In genomic region chr11:46356911-46357482, GRCh38 we compare ENCODE assay signal across 10 cellular contexts. TPM values are rescaled to one million over a fixed set of nuclear protein-coding genes. Genes with fewer than 3 reads are reported as not detected.
DNase-seq lines count a peak whose midpoint lies in the region; ATAC-seq, FAIRE-seq and TF ChIP-seq lines count a peak whose summit lies in the region.
"Had no signal": no experiment of that assay in that cellular context is flagged by ENCODE, and none has a peak within 500 bp of the region (broad histone marks: within the 10 kb centered on the region; RNA-seq: fewer than 3 reads in every experiment).

No MANE protein-coding gene starts in this region.

- TF ChIP-seq POLR2A in A549 (IDR thresholded peaks at IDR 0.05; ENCODE audit: low read length) (no peak), IMR-90 (IDR thresholded peaks at IDR 0.05; ENCODE audit: low read depth, low read length) (no peak), adrenal gland (IDR thresholded peaks at IDR 0.05) (no peak)

- FAIRE-seq in A549 (lab: Jason Lieb, UNC) (no peak), D721Med (lab: Jason Lieb, UNC) (no peak)
- FAIRE-seq: GM12878 had no signal

- CTCF ChIA-PET in A549 (lab: Yijun Ruan, JAX) (interaction anchor here (0.6 to 25.2 kb wide), 9 partner anchors 9 to 118 kb away, joined by 3 to 325 read pairs (median 4); partner anchors contain the start of genes CHRM4 and DGKZ), IMR-90 (lab: Yijun Ruan, JAX) (no interaction called here)

- H3K4ac ChIP-seq in IMR-90 (ENCODE audit: low read depth, low read length): 0 out of 2 replicates have a peak overlapping the region, but pooled peaks have one; percentile 34

- no peak overlapping the region for H2AK9ac ChIP-seq in IMR-90 (replicated peaks; ENCODE audit: low read depth, low read length, poor library complexity)

- H4K20me1 ChIP-seq in IMR-90 (ENCODE audit: insufficient read depth, low read length): peaks cover 18% of the 10 kb centered on the region

- WGBS in A549 (ENCODE audit: missing lambda C conversion rate): 93% methylated on average over 7 of the region's 7 CpGs
- WGBS in IMR-90 (ENCODE audit: extremely low coverage in 2 of 2, insufficient read length in 1 of 2), 2 experiments: 0% methylated on average over 1 of the region's 7 CpGs; no CpG with 5 or more reads in 1 of the 2 experiments
- WGBS in adrenal gland, 4 donors: 74 to 86% (median 80%) methylated on average over 7 of the region's 7 CpGs

- H2BK5ac ChIP-seq in IMR-90 (ENCODE audit: low read depth, low read length, poor library complexity, severe bottlenecking): peak overlapping the region; percentile 9

- no peaks in the 10 kb centered on the region for H3K4me1 ChIP-seq in A549
- peaks cover 25% of the 10 kb centered on the region for H3K4me1 ChIP-seq in IMR-90 (ENCODE audit: control insufficient read depth, insufficient read depth, low read length)
- H3K4me1 ChIP-seq in foreskin keratinocyte: peaks cover 10% of the 10 kb centered on the region
- H3K4me1 ChIP-seq in adrenal gland (replicated peaks in 1 of 2): peaks cover 15 to 30% of the 10 kb centered on the region in 2 donors

- H3K9ac ChIP-seq in IMR-90 (ENCODE audit: low read depth, low read length): no peak overlapping the region

- no peak overlapping the region for H2BK20ac ChIP-seq in IMR-90 (ENCODE audit: low read depth, low read length)

- TF ChIP-seq RAD21 in A549 (conservative IDR thresholded peaks at IDR 0.05 in 1 of 2, IDR thresholded peaks at IDR 0.05 in 1 of 2): no peak
- TF ChIP-seq RAD21 in IMR-90 (IDR thresholded peaks at IDR 0.05; ENCODE audit: low read length): no peak

- H3K4me2 ChIP-seq in A549 (no peak overlapping the region), IMR-90 (ENCODE audit: low read depth, low read length) (no peak overlapping the region)

- H4K8ac ChIP-seq in IMR-90 (ENCODE audit: low read depth in 2 of 2, low read length in 2 of 2): no peak overlapping the region

- dilution Hi-C loops in IMR-90 (cut with HindIII; ENCODE audit: low sequenced_read_pairs, unreplicated experiment): no loop called here

- H3K27me3 ChIP-seq in IMR-90 (ENCODE audit: control insufficient read depth, insufficient read depth, low read length) (no peaks in the 10 kb centered on the region), foreskin keratinocyte (no peaks in the 10 kb centered on the region), adrenal gland (no peaks in the 10 kb centered on the region)

- peaks cover 8% of the 10 kb centered on the region for H3K9me1 ChIP-seq in IMR-90 (ENCODE audit: insufficient read depth, low read length)

- no peak for TF ChIP-seq CTCF in A549 (IDR thresholded peaks at IDR 0.05)
- no peak for TF ChIP-seq CTCF in IMR-90 (conservative IDR thresholded peaks at IDR 0.05; ENCODE audit: low read depth, low read length)
- no peak for TF ChIP-seq CTCF in foreskin keratinocyte (conservative IDR thresholded peaks at IDR 0.05)
- TF ChIP-seq CTCF in D721Med (IDR thresholded peaks at IDR 0.05; ENCODE audit: insufficient read depth, missing control alignments): no peak
- TF ChIP-seq CTCF in adrenal gland (IDR thresholded peaks at IDR 0.05): no peak

- no peak overlapping the region for H3K23ac ChIP-seq in IMR-90 (ENCODE audit: low read depth, low read length)

- H2AK5ac ChIP-seq in IMR-90 (ENCODE audit: low read depth, low read length): no peak overlapping the region

- H3K4me3 Mint-ChIP-seq in activated naive CD8-positive, alpha-beta T cell treated with anti-CD3 and anti-CD28 coated beads for 36 hours: peak overlapping the region; percentile 14

- H3K4me1 Mint-ChIP-seq in activated naive CD8-positive, alpha-beta T cell treated with anti-CD3 and anti-CD28 coated beads for 36 hours: peaks cover 67% of the 10 kb centered on the region

- no peak overlapping the region for H3K56ac ChIP-seq in IMR-90 (ENCODE audit: extremely low read depth, insufficient read depth, low read length)

- no peak overlapping the region for H2BK15ac ChIP-seq in IMR-90 (ENCODE audit: low read depth, low read length)

- no peaks in the 10 kb centered on the region for H3K27me3 Mint-ChIP-seq in activated naive CD8-positive, alpha-beta T cell treated with anti-CD3 and anti-CD28 coated beads for 36 hours

- no peak overlapping the region for H2BK120ac ChIP-seq in IMR-90 (ENCODE audit: low read depth, low read length)

- POLR2A ChIA-PET in A549 (lab: Yijun Ruan, JAX): no interaction called here
- POLR2A ChIA-PET in IMR-90 (lab: Charles Lee; ENCODE audit: unreplicated experiment): no interaction called here

- no peak for TF ChIP-seq EP300 in A549 (IDR thresholded peaks at IDR 0.05)

- H3K9me3 ChIP-seq in A549: no peaks in the 10 kb centered on the region
- no peaks in the 10 kb centered on the region for H3K9me3 ChIP-seq in IMR-90 (ENCODE audit: control insufficient read depth, insufficient read depth, low read length)
- no peaks in the 10 kb centered on the region for H3K9me3 ChIP-seq in adrenal gland (replicated peaks in 1 of 3)

- ATAC-seq in A549 (no peak), IMR-90 (ENCODE audit: low read depth) (peak; percentile 46), foreskin keratinocyte (peak; percentile 30)
- ATAC-seq: GM12878 had no signal

- H3K36me3 ChIP-seq in IMR-90 (ENCODE audit: control insufficient read depth, insufficient read depth, low read length) (no peaks in the 10 kb centered on the region), adrenal gland (replicated peaks in 1 of 2) (no peaks in the 10 kb centered on the region)

- H3K36me3 Mint-ChIP-seq in activated naive CD8-positive, alpha-beta T cell treated with anti-CD3 and anti-CD28 coated beads for 36 hours: peaks cover 17% of the 10 kb centered on the region

- no peak overlapping the region; the same call in 1 of the 2 replicates for H4K91ac ChIP-seq in IMR-90 (ENCODE audit: insufficient read depth, low read depth, low read length)

- H3K27ac Mint-ChIP-seq in activated naive CD8-positive, alpha-beta T cell treated with anti-CD3 and anti-CD28 coated beads for 36 hours: peak overlapping the region; percentile 69

- no TSS peak for BruUV-seq in IMR-90 (replicated peaks; lab: Mats Ljungman, UMichigan)

- no peak overlapping the region for H3K4me3 ChIP-seq in A549
- H3K4me3 ChIP-seq in IMR-90 (ENCODE audit: insufficient read depth, low read depth, low read length): no peak overlapping the region
- no peak overlapping the region for H3K4me3 ChIP-seq in adrenal gland
- H3K4me3 ChIP-seq: GM12878 had no signal

- intact Hi-C loops in IMR-90 (cut with micrococcal nuclease): no loop called here
- intact Hi-C loops in adrenal gland (cut with DNase I): no loop called here

- no peaks in the 10 kb centered on the region for H3K9me3 Mint-ChIP-seq in activated naive CD8-positive, alpha-beta T cell treated with anti-CD3 and anti-CD28 coated beads for 36 hours

- H3K27ac ChIP-seq in A549: no peak overlapping the region
- peak overlapping the region; percentile 26; the same call in 1 of the 2 replicates for H3K27ac ChIP-seq in IMR-90 (ENCODE audit: insufficient read depth, low read length)
- H3K27ac ChIP-seq in foreskin keratinocyte: no peak overlapping the region
- H3K27ac ChIP-seq in adrenal gland: no peak overlapping the region

- DNase-seq in A549 (ENCODE audit: low read depth in 1 of 2, low spot score in 1 of 2): no peak
- DNase-seq in IMR-90: peak; percentile 85
- no peak for DNase-seq in activated naive CD8-positive, alpha-beta T cell treated with anti-CD3 and anti-CD28 coated beads for 36 hours
- DNase-seq in foreskin keratinocyte: peak in 1 of 2 donors; percentile 67
- DNase-seq in D721Med (ENCODE audit: insufficient read length, low spot score): no peak
- DNase-seq in NCI-H510A (lab: John Stamatoyannopoulos, UW): no peak
- DNase-seq in DMS153 treated with DMSO at 0.1 percent for 48 hours (lab: John Stamatoyannopoulos, UW; ENCODE audit: unreplicated experiment): no peak
- no peak for DNase-seq in adrenal gland
- DNase-seq: NCI-H187 treated with DMSO at 0.1 percent for 48 hours had no signal

- H3K14ac ChIP-seq in IMR-90 (replicated peaks; ENCODE audit: low read depth, low read length): no peak overlapping the region

- no peak overlapping the region for H4K5ac ChIP-seq in IMR-90 (ENCODE audit: low read depth, low read length)

- H3K79me1 ChIP-seq in IMR-90 (ENCODE audit: low read depth in 1 of 2, low read length in 2 of 2): peaks cover 35 to 72% of the 10 kb centered on the region in 2 experiments

- no peak overlapping the region for H2AFZ ChIP-seq in IMR-90 (replicated peaks; ENCODE audit: low read length, poor library complexity)

- in situ Hi-C loops in IMR-90 (cut with MboI; ENCODE audit: low sequenced_read_pairs): no loop called here

- no peak overlapping the region for H3K18ac ChIP-seq in IMR-90 (ENCODE audit: low read depth, low read length)

RNA-seq across cellular contexts. Expression of gene DGKZ, which starts 9.7 kb away (rescaled TPM):
- polyA plus RNA-seq in A549 (2011; rRNA removed): 12.8 and 14.5 TPM in 2 replicates
- 37.4 and 55.9 TPM in 2 replicates for polyA plus RNA-seq in A549 (2012; cell fraction: cytosol; rRNA removed)
- polyA plus RNA-seq in A549 (2012; cell fraction: nucleus; rRNA removed): 133 and 174 TPM in 2 replicates
- polyA plus RNA-seq in A549 (2017; fragmentation: RNase III; extraction: RNeasy Plus Mini Kit Qiagen cat#74134 plus additional on column Dnase treatment): 28.4 to 30.7 TPM (median 28.4 TPM) in 3 replicates
- 22.7 and 37.4 TPM in 2 replicates for polyA minus RNA-seq in A549 (2011; rRNA and poly(A)+ RNA removed)
- total RNA-seq in IMR-90 (2012; rRNA removed): 43.0 and 46.8 TPM in 2 replicates
- polyA plus RNA-seq in IMR-90 (2012; rRNA removed): 62.0 and 68.0 TPM in 2 replicates
- polyA plus RNA-seq in IMR-90 (2012; cell fraction: cytosol; rRNA removed): 52.8 and 75.7 TPM in 2 replicates
- polyA plus RNA-seq in IMR-90 (2012; cell fraction: nucleus; rRNA removed; ENCODE audit: low replicate concordance): 126 and 364 TPM in 2 replicates
- 100 to 1,000 TPM in 1 of 2 experiments, 10 to 100 TPM in 1; 100.0 to 101 TPM for total RNA-seq in activated naive CD8-positive, alpha-beta T cell treated with anti-CD3 and anti-CD28 coated beads for 36 hours
- 70.1 and 71.6 TPM in 2 replicates for total RNA-seq in foreskin keratinocyte
- 57.9 and 59.1 TPM in 2 replicates for polyA plus RNA-seq in foreskin keratinocyte
- total RNA-seq in adrenal gland: 10 to 100 TPM; 32.6 to 63.4 (median 44.0) TPM
- 100 to 1,000 TPM in 1 of 3 donors, 10 to 100 TPM in 2; 12.4 to 160 (median 57.0) TPM for polyA plus RNA-seq in adrenal gland

RNA-seq across cellular contexts. Expression of gene MDK, which starts 24.5 kb away (rescaled TPM):
- polyA plus RNA-seq in A549 (2011; rRNA removed) (18.3 and 18.4 TPM in 2 replicates), A549 (2017; fragmentation: RNase III; extraction: RNeasy Plus Mini Kit Qiagen cat#74134 plus additional on column Dnase treatment) (12.8 to 15.1 TPM (median 13.6 TPM) in 3 replicates), IMR-90 (2012; rRNA removed) (377 and 389 TPM in 2 replicates), foreskin keratinocyte (50.6 and 56.0 TPM in 2 replicates), adrenal gland (100 to 1,000 TPM in 1 of 3 donors, 10 to 100 TPM in 2; 88.8 to 128 (median 94.0) TPM)
- polyA plus RNA-seq in A549 (2012; cell fraction: cytosol; rRNA removed): 41.1 and 43.1 TPM in 2 replicates
- polyA plus RNA-seq in A549 (2012; cell fraction: nucleus; rRNA removed): 15.2 and 20.4 TPM in 2 replicates
- 3.8 and 6.6 TPM in 2 replicates for polyA minus RNA-seq in A549 (2011; rRNA and poly(A)+ RNA removed)
- total RNA-seq in IMR-90 (2012; rRNA removed) (23.1 and 25.8 TPM in 2 replicates), foreskin keratinocyte (23.4 and 24.2 TPM in 2 replicates), adrenal gland (100 to 1,000 TPM in 6 of 8 donors, 10 to 100 TPM in 2; 73.4 to 358 (median 128) TPM)
- polyA plus RNA-seq in IMR-90 (2012; cell fraction: cytosol; rRNA removed): 720 and 780 TPM in 2 replicates
- polyA plus RNA-seq in IMR-90 (2012; cell fraction: nucleus; rRNA removed; ENCODE audit: low replicate concordance): 135 and 153 TPM in 2 replicates
- 1 to 10 TPM; 3.4 to 3.6 TPM for total RNA-seq in activated naive CD8-positive, alpha-beta T cell treated with anti-CD3 and anti-CD28 coated beads for 36 hours

RNA-seq across cellular contexts. Expression of gene CHRM4, which starts 34.6 kb away (rescaled TPM):
- polyA plus RNA-seq in A549 (2011; rRNA removed) (0.17 and 0.22 TPM in 2 replicates), A549 (2017; fragmentation: RNase III; extraction: RNeasy Plus Mini Kit Qiagen cat#74134 plus additional on column Dnase treatment) (0.28 to 0.38 TPM (median 0.29 TPM) in 3 replicates), IMR-90 (2012; rRNA removed) (0.09 and 0.19 TPM in 2 replicates), foreskin keratinocyte (not detected in 2 replicates), adrenal gland (under 1 TPM in 2 of 3 donors, not detected in 1; 0.32 to 0.38 TPM)
- polyA plus RNA-seq in A549 (2012; cell fraction: cytosol; rRNA removed): 0.30 and 0.47 TPM in 2 replicates
- 0.92 and 1.2 TPM in 2 replicates for polyA plus RNA-seq in A549 (2012; cell fraction: nucleus; rRNA removed)
- polyA minus RNA-seq in A549 (2011; rRNA and poly(A)+ RNA removed): 0.34 and 0.70 TPM in 2 replicates
- total RNA-seq in IMR-90 (2012; rRNA removed) (0.18 and 0.28 TPM in 2 replicates), foreskin keratinocyte (not detected in 2 replicates), adrenal gland (under 1 TPM in 3 of 8 donors, not detected in 5; 0.14 to 0.81 (median 0.51) TPM)
- 0.16 and 0.19 TPM in 2 replicates for polyA plus RNA-seq in IMR-90 (2012; cell fraction: cytosol; rRNA removed)
- polyA plus RNA-seq in IMR-90 (2012; cell fraction: nucleus; rRNA removed; ENCODE audit: low replicate concordance): 0.49 and 1.0 TPM in 2 replicates
- under 1 TPM in 1 of 2 experiments, not detected in 1; 0.14 TPM for total RNA-seq in activated naive CD8-positive, alpha-beta T cell treated with anti-CD3 and anti-CD28 coated beads for 36 hours

Comparison
In these comparisons a context has a peak if more than half of its experiments do, and no peak if none do; other contexts are left out.
1. ATAC-seq: peak in IMR-90 (single experiment) and foreskin keratinocyte (single experiment); none in A549 (0 of 2).